ENCODE assay signal across 2 cellular contexts in genomic region chr17:1447061-1447460, GRCh38.
TF ChIP-seq lines count a peak whose summit lies in the region.

No MANE protein-coding gene starts in this region.

TF ChIP-seq in liver, 16 proteins besides CTCF, POLR2A, EP300 and RAD21:
- TF ChIP-seq JUND (IDR thresholded peaks at IDR 0.05) (no peak), FOXA2 (IDR thresholded peaks at IDR 0.05) (no peak), NR2F2 (IDR thresholded peaks at IDR 0.05) (peak; percentile 36), TAF1 (conservative IDR thresholded peaks at IDR 0.05) (no peak), FOXA1 (IDR thresholded peaks at IDR 0.05) (no peak), EGR1 (IDR thresholded peaks at IDR 0.05; ENCODE audit: low read depth in 2 of 2) (no peak), HNF4G (IDR thresholded peaks at IDR 0.05) (no peak)
- TF ChIP-seq, protein P1, sequence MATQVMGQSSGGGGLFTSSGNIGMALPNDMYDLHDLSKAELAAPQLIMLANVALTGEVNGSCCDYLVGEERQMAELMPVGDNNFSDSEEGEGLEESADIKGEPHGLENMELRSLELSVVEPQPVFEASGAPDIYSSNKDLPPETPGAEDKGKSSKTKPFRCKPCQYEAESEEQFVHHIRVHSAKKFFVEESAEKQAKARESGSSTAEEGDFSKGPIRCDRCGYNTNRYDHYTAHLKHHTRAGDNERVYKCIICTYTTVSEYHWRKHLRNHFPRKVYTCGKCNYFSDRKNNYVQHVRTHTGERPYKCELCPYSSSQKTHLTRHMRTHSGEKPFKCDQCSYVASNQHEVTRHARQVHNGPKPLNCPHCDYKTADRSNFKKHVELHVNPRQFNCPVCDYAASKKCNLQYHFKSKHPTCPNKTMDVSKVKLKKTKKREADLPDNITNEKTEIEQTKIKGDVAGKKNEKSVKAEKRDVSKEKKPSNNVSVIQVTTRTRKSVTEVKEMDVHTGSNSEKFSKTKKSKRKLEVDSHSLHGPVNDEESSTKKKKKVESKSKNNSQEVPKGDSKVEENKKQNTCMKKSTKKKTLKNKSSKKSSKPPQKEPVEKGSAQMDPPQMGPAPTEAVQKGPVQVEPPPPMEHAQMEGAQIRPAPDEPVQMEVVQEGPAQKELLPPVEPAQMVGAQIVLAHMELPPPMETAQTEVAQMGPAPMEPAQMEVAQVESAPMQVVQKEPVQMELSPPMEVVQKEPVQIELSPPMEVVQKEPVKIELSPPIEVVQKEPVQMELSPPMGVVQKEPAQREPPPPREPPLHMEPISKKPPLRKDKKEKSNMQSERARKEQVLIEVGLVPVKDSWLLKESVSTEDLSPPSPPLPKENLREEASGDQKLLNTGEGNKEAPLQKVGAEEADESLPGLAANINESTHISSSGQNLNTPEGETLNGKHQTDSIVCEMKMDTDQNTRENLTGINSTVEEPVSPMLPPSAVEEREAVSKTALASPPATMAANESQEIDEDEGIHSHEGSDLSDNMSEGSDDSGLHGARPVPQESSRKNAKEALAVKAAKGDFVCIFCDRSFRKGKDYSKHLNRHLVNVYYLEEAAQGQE (IDR thresholded peaks at IDR 0.05), result no peak

TF ChIP-seq in HepG2, 621 proteins besides CTCF, POLR2A, EP300 and RAD21:
- TF ChIP-seq ZNF7 (CRISPR knock-in tag; IDR thresholded peaks at IDR 0.05) (no peak), TBP (CRISPR knock-in tag; IDR thresholded peaks at IDR 0.05) (no peak), ZNF749 (CRISPR knock-in tag; IDR thresholded peaks at IDR 0.05; ENCODE audit: borderline replicate concordance) (no peak), RARA (CRISPR knock-in tag; IDR thresholded peaks at IDR 0.05) (no peak), NPAS2 (CRISPR knock-in tag; IDR thresholded peaks at IDR 0.05; ENCODE audit: borderline replicate concordance) (no peak), SMAD9 (CRISPR knock-in tag; IDR thresholded peaks at IDR 0.05) (no peak), ZNF883 (CRISPR knock-in tag; IDR thresholded peaks at IDR 0.05; ENCODE audit: not compliant biosample characterization) (no peak)
TF ChIP-seq in HepG2: peak in this region for 0.
